Comparison of ENCODE assay signal across 8 cellular contexts in genomic region chr4:148376151-148376550, GRCh38.
DNase-seq lines count a peak whose midpoint lies in the region; ATAC-seq and TF ChIP-seq lines count a peak whose summit lies in the region.

No MANE protein-coding gene starts in this region.

- DNase-seq in DMS53 treated with DMSO at 0.1 percent for 48 hours (lab: John Stamatoyannopoulos, UW; ENCODE audit: unreplicated experiment) (peak; percentile 57), NAMALWA (ENCODE audit: low spot score) (peak; percentile 19), astrocyte of the cerebellum (ENCODE audit: low read depth) (peak; percentile 47), kidney glomerular epithelial cell (lab: John Stamatoyannopoulos, UW) (peak; percentile 53), transverse colon (peak; percentile 72), NOMO-1 (lab: John Stamatoyannopoulos, UW; ENCODE audit: unreplicated experiment in 2 of 2) (no peak), UCSD-AML1 (lab: John Stamatoyannopoulos, UW; ENCODE audit: unreplicated experiment) (no peak)

- WGBS in transverse colon (ENCODE audit: low coverage in 1 of 2), 2 donors, result 1 to 13% methylated on average over 3 of the region's 3 CpGs

- TF ChIP-seq POLR2A in transverse colon (IDR thresholded peaks at IDR 0.05), result no peak

- H3K36me3 ChIP-seq in transverse colon, result no peaks in the 10 kb centered on the region

- no peaks in the 10 kb centered on the region for H3K27me3 ChIP-seq in transverse colon

- peak overlapping the region; percentile 23 to 68 (median 62) for H3K27ac ChIP-seq in transverse colon

- intact Hi-C loops in transverse colon (cut with DNase I; ENCODE audit: low total_unique reads), result no loop called here

- H3K4me1 ChIP-seq in transverse colon, result peaks cover 6 to 31% (median 11%) of the 10 kb centered on the region in 4 donors

- H3K4me3 ChIP-seq in astrocyte of the cerebellum (ENCODE audit: low read depth, low read length) (peak overlapping the region; percentile 22), transverse colon (peak overlapping the region in 1 of 4 donors; percentile 31)

- H3K9me3 ChIP-seq in transverse colon, result no peaks in the 10 kb centered on the region

- ATAC-seq in HG02588 (IDR thresholded peaks at IDR 0.05; ENCODE audit: unreplicated experiment), result no peak

- TF ChIP-seq CTCF in astrocyte of the cerebellum (IDR thresholded peaks at IDR 0.05; ENCODE audit: low read depth, low read length, missing control alignments) (no peak), transverse colon (IDR thresholded peaks at IDR 0.05) (no peak)

- TF ChIP-seq EP300 in transverse colon (IDR thresholded peaks at IDR 0.05; ENCODE audit: low read depth), result no peak

- in situ Hi-C loops in astrocyte of the cerebellum (cut with HindIII; ENCODE audit: low sequenced_read_pairs) (no loop called here), transverse colon (cut with MboI; ENCODE audit: low pct_ligation_motif_present in 1 of 4, low pct_unique_long_range_greater_than_20kb in 1 of 4, low sequenced_read_pairs in 3 of 4) (no loop called here)

Comparison
In these comparisons a context has a peak if more than half of its experiments do, and no peak if none do; other contexts are left out.
1. DNase-seq: peak in DMS53 treated with DMSO at 0.1 percent for 48 hours (single experiment), NAMALWA (single experiment), astrocyte of the cerebellum (single experiment), kidney glomerular epithelial cell (single experiment) and transverse colon (single experiment); none in NOMO-1 (0 of 2) and UCSD-AML1 (single experiment).